Comparison of ENCODE assay signal across 14 cellular contexts in the genomic region with DNA sequence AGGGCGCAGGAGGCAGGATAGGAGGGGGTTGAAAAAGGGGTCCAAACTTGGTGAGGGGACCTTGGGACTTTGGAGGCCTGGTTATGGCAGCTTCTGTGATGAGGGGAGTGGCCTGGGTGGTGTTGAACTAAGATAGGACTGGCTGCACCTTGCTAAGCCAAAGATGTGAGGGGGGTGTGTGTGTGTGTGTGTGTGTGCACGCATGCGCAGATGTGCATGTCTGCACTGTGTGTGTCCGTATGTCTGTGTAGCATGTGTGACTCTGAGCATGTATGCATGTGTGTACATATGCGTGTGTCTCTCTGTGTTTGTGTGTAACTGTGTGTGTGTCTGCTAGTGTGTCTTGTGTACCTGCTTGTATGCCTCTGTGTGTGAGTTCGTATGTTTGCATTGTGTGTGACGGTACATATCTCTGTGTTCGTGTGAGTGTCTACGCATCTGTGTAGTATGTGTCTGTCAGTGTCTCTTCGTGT. TPM values are rescaled to one million over a fixed set of nuclear protein-coding genes. Genes with fewer than 3 reads are reported as not detected.
DNase-seq lines count a peak whose midpoint lies in the region; ATAC-seq, FAIRE-seq and TF ChIP-seq lines count a peak whose summit lies in the region.
"Had no signal": no experiment of that assay in that cellular context is flagged by ENCODE, and none has a peak within 500 bp of the region (broad histone marks: within the 10 kb centered on the region; RNA-seq: fewer than 3 reads in every experiment).

No MANE protein-coding gene starts in this region.

- DNase-seq in cardiac muscle cell (ENCODE audit: low read depth in 1 of 2, low spot score in 1 of 2) (no peak), left cardiac atrium (no peak), bronchial epithelial cell (ENCODE audit: low read depth) (no peak), mucosa of descending colon (peak; percentile 77 to 83 (median 78)), upper lobe of left lung (no peak), CD1c-positive myeloid dendritic cell (ENCODE audit: extremely low spot score) (no peak)
- DNase-seq: activated naive CD8-positive, alpha-beta T cell treated with anti-CD3 and anti-CD28 coated beads for 36 hours; COR-L47; NCI-H526 treated with DMSO at 0.1 percent for 48 hours had no signal

- 78 to 87% methylated on average over 10 of the region's 10 CpGs for WGBS in upper lobe of left lung, 2 donors

- TF ChIP-seq CTCF in cardiac muscle cell (IDR thresholded peaks at IDR 0.05; ENCODE audit: low read depth, low read length): no peak
- no peak for TF ChIP-seq CTCF in bronchial epithelial cell (IDR thresholded peaks at IDR 0.05; ENCODE audit: insufficient read depth, low read length, severe bottlenecking)
- TF ChIP-seq CTCF in mucosa of descending colon (IDR thresholded peaks at IDR 0.05): no peak
- TF ChIP-seq CTCF in upper lobe of left lung (IDR thresholded peaks at IDR 0.05): no peak

- H3K4me3 ChIP-seq in cardiac muscle cell: no peak overlapping the region
- no peak overlapping the region for H3K4me3 ChIP-seq in bronchial epithelial cell (ENCODE audit: low read depth, low read length)
- no peak overlapping the region for H3K4me3 ChIP-seq in mucosa of descending colon
- peak overlapping the region in 3 of 4 donors; percentile 3 to 60 (median 11) for H3K4me3 ChIP-seq in upper lobe of left lung
- H3K4me3 ChIP-seq: SJCRH30 had no signal

- no peaks in the 10 kb centered on the region for H3K27me3 ChIP-seq in cardiac muscle cell
- H3K27me3 ChIP-seq in bronchial epithelial cell (ENCODE audit: control insufficient read depth, insufficient read depth, low read length): no peaks in the 10 kb centered on the region
- no peaks in the 10 kb centered on the region for H3K27me3 ChIP-seq in upper lobe of left lung
- H3K27me3 ChIP-seq: SJCRH30 had no signal

- TF ChIP-seq POLR2A in upper lobe of left lung (IDR thresholded peaks at IDR 0.05): no peak

- intact Hi-C loops in left cardiac atrium (cut with DNase I): no loop called here
- intact Hi-C loops in mucosa of descending colon (cut with DNase I, micrococcal nuclease): no loop called here

- peaks cover 13% of the 10 kb centered on the region for H3K4me1 ChIP-seq in cardiac muscle cell (ENCODE audit: low read depth)
- H3K4me1 ChIP-seq in mucosa of descending colon (ENCODE audit: low read depth): peaks cover 86% of the 10 kb centered on the region
- peaks cover 75 to 99% (median 81%) of the 10 kb centered on the region in 4 donors for H3K4me1 ChIP-seq in upper lobe of left lung

- TF ChIP-seq EP300 in upper lobe of left lung (IDR thresholded peaks at IDR 0.05): no peak

- no peaks in the 10 kb centered on the region for H3K9me3 ChIP-seq in cardiac muscle cell (ENCODE audit: low read depth)
- H3K9me3 ChIP-seq in mucosa of descending colon: no peaks in the 10 kb centered on the region
- H3K9me3 ChIP-seq in upper lobe of left lung: no peaks in the 10 kb centered on the region
- H3K9me3 ChIP-seq: SJCRH30 had no signal

- H3K27ac ChIP-seq in cardiac muscle cell (peak overlapping the region; percentile 57), upper lobe of left lung (peak overlapping the region; percentile 74 to 98 (median 82))
- H3K27ac ChIP-seq: KMS-11, SJCRH30 had no signal

- H3K36me3 ChIP-seq in cardiac muscle cell (no peaks in the 10 kb centered on the region), bronchial epithelial cell (ENCODE audit: control insufficient read depth, insufficient read depth, low read length) (no peaks in the 10 kb centered on the region), mucosa of descending colon (ENCODE audit: low read depth) (no peaks in the 10 kb centered on the region), upper lobe of left lung (peaks cover 0 to 5% (median 2%) of the 10 kb centered on the region in 4 donors)
- H3K36me3 ChIP-seq: SJCRH30 had no signal

- peak; percentile 98 for FAIRE-seq in bronchial epithelial cell (lab: Jason Lieb, UNC)
- FAIRE-seq: A204.1 had no signal

- ATAC-seq in left cardiac atrium (no peak), mucosa of descending colon (peak; percentile 49), upper lobe of left lung (ENCODE audit: low FRiP score in 2 of 2) (no peak), HG02571 (IDR thresholded peaks at IDR 0.05; ENCODE audit: unreplicated experiment) (no peak), HG02938 (IDR thresholded peaks at IDR 0.05; ENCODE audit: unreplicated experiment) (no peak)

RNA-seq across cellular contexts. Expression of gene SLC16A5, which starts 4.1 kb away (rescaled TPM):
- total RNA-seq in cardiac muscle cell (32.2 and 47.1 TPM in 2 replicates), left cardiac atrium (10 to 100 TPM in 1 of 2 donors, 1 to 10 TPM in 1; 7.2 to 14.3 TPM), bronchial epithelial cell (15.0 and 18.1 TPM in 2 replicates), mucosa of descending colon (10 to 100 TPM; 18.2 to 58.8 (median 26.4) TPM), upper lobe of left lung (100 to 1,000 TPM in 4 of 6 donors, 10 to 100 TPM in 2; 40.6 to 234 (median 123) TPM)
- 9.9 and 18.8 TPM in 2 replicates for polyA plus RNA-seq in cardiac muscle cell

RNA-seq across cellular contexts. Expression of gene ARMC7, which starts 17.9 kb away (rescaled TPM):
- total RNA-seq in cardiac muscle cell (8.8 and 10.0 TPM in 2 replicates), left cardiac atrium (1 to 10 TPM; 5.8 to 6.7 TPM), bronchial epithelial cell (1.8 and 3.2 TPM in 2 replicates), mucosa of descending colon (10 to 100 TPM; 16.7 to 24.3 (median 18.3) TPM), upper lobe of left lung (10 to 100 TPM in 5 of 6 donors, 1 to 10 TPM in 1; 7.3 to 29.5 (median 16.6) TPM)
- polyA plus RNA-seq in cardiac muscle cell: 5.7 and 6.5 TPM in 2 replicates

RNA-seq across cellular contexts. Expression of gene NT5C, which starts 39.7 kb away (rescaled TPM):
- 204 and 233 TPM in 2 replicates for total RNA-seq in cardiac muscle cell
- 168 and 174 TPM in 2 replicates for polyA plus RNA-seq in cardiac muscle cell
- total RNA-seq in left cardiac atrium: 10 to 100 TPM; 27.2 to 28.4 TPM
- 47.0 and 57.1 TPM in 2 replicates for total RNA-seq in bronchial epithelial cell
- 10 to 100 TPM; 57.2 to 97.6 (median 75.4) TPM for total RNA-seq in mucosa of descending colon
- 100 to 1,000 TPM in 2 of 6 donors, 10 to 100 TPM in 4; 46.4 to 113 (median 76.6) TPM for total RNA-seq in upper lobe of left lung

RNA-seq across cellular contexts. Expression of gene KCTD2, which starts 44.9 kb away (rescaled TPM):
- total RNA-seq in cardiac muscle cell (23.9 and 24.4 TPM in 2 replicates), left cardiac atrium (10 to 100 TPM; 21.4 to 26.2 TPM), bronchial epithelial cell (5.0 and 7.8 TPM in 2 replicates), mucosa of descending colon (10 to 100 TPM; 19.1 to 30.0 (median 21.2) TPM), upper lobe of left lung (10 to 100 TPM; 17.8 to 26.1 (median 22.9) TPM)
- 20.7 and 22.4 TPM in 2 replicates for polyA plus RNA-seq in cardiac muscle cell

RNA-seq across cellular contexts. Expression of gene ATP5PD, which starts 45.1 kb away (rescaled TPM):
- total RNA-seq in cardiac muscle cell (411 and 666 TPM in 2 replicates), left cardiac atrium (100 to 1,000 TPM; 676 to 729 TPM), bronchial epithelial cell (239 and 277 TPM in 2 replicates), mucosa of descending colon (100 to 1,000 TPM; 292 to 362 (median 338) TPM), upper lobe of left lung (100 to 1,000 TPM; 126 to 198 (median 186) TPM)
- 603 and 732 TPM in 2 replicates for polyA plus RNA-seq in cardiac muscle cell

Comparison
In these comparisons a context has a peak if more than half of its experiments do, and no peak if none do; other contexts are left out.
1. DNase-seq: peak in mucosa of descending colon (3 of 3); none in cardiac muscle cell (0 of 2), left cardiac atrium (single experiment), bronchial epithelial cell (single experiment), upper lobe of left lung (0 of 2) and CD1c-positive myeloid dendritic cell (single experiment).
2. H3K4me3 ChIP-seq: peak in upper lobe of left lung (3 of 4); none in cardiac muscle cell (single experiment), bronchial epithelial cell (single experiment) and mucosa of descending colon (single experiment).